27 cellular contexts compared by ENCODE assay signal in the genomic region with DNA sequence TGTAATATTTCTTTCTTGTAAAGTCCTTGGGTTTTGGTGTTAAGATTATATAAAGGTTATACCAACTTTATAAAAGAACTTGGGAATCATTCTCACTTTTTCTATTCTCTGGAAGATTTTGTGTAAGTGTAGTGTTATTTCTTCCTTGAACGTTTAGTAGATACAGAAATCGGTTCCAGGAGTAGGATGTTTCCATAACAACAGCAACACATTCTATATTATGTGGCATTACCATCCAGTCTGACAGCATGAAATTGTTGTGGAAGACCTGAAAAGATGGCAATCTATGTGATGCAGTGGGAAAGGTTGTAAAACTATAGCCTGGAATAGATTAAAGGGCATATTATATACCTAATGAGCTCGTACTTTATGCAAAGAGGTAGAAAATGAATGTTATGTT. TPM values are rescaled to one million over a fixed set of nuclear protein-coding genes. Genes with fewer than 3 reads are reported as not detected.
"Had no signal": no experiment of that assay in that cellular context is flagged by ENCODE, and none has a peak within 500 bp of the region (broad histone marks: within the 10 kb centered on the region; RNA-seq: fewer than 3 reads in every experiment).

No MANE protein-coding gene starts in this region.

- H3K27me3 ChIP-seq: stomach, suprapubic skin, testis, thyroid gland, tibial artery, tibial nerve, transverse colon, upper lobe of left lung, upper lobe of right lung, uterus, vagina had no signal

- H3K27ac ChIP-seq: stomach, suprapubic skin, testis, thoracic aorta, thyroid gland, tibial artery, tibial nerve, transverse colon, upper lobe of left lung, upper lobe of right lung, uterus, vagina had no signal

- FAIRE-seq: urothelium cell line had no signal

- H3K4me3 ChIP-seq: stomach, suprapubic skin, testis, thoracic aorta, thyroid gland, tibial artery, tibial nerve, transverse colon, upper lobe of left lung, upper lobe of right lung, uterus, vagina had no signal

- H3K9me3 ChIP-seq: stomach, suprapubic skin, testis, thoracic aorta, thyroid gland, tibial artery, tibial nerve, transverse colon, upper lobe of left lung, upper lobe of right lung, uterus, vagina had no signal

- H3K4me1 ChIP-seq: stomach, suprapubic skin, testis, thyroid gland, tibial artery, tibial nerve, transverse colon, upper lobe of left lung, upper lobe of right lung, uterus, vagina had no signal

- H3K36me3 ChIP-seq: stomach, suprapubic skin, thoracic aorta, thyroid gland, tibial artery, tibial nerve, transverse colon, upper lobe of left lung, upper lobe of right lung, uterus, vagina had no signal

- DNase-seq: stimulated activated CD4-positive, alpha-beta T cell treated with anti-CD3 and anti-CD28 coated beads, Interleukin-2, amount 100 ng/mL, for 48 hours; stimulated activated CD4-positive, alpha-beta T cell treated with anti-CD3 and anti-CD28 coated beads, Interleukin-4, amount 100 ng/mL, for 1 hour; stimulated activated CD4-positive, alpha-beta T cell treated with anti-CD3 and anti-CD28 coated beads, Interleukin-4, amount 100 ng/mL, for 24 hours; stimulated activated CD4-positive, alpha-beta T cell treated with anti-CD3 and anti-CD28 coated beads, Interleukin-4, amount 100 ng/mL, for 4 hours; stimulated activated CD8-positive, alpha-beta memory T cell treated with anti-CD3 and anti-CD28 coated beads, Interleukin-4, amount 100 ng/mL, for 48 hours; stimulated activated naive B cell treated with anti-CD40 and anti-IgM and Interleukin-4, amounts not matched to agents 10 μg/mL and 1 μg/mL and 100 μg/mL, for 72 hours; stimulated activated naive CD4-positive, alpha-beta T cell; stimulated activated naive CD4-positive, alpha-beta T cell treated with Interleukin-2 at 50 U/mL for 16 hours; stimulated activated naive CD8-positive, alpha-beta T cell treated with anti-CD3 and anti-CD28 coated beads, Interleukin-15, amount 100 ng/mL, for 72 hours; stimulated activated naive CD8-positive, alpha-beta T cell treated with anti-CD3 and anti-CD28 coated beads, Interleukin-15, Interleukin-2, amounts not matched to agents 100 U/mL and 50 U/mL, for 24 hours; stomach; substantia nigra; testis; thyroid gland; tibial artery; transverse colon; trophoblast cell; upper lobe of left lung; upper lobe of right lung; uterus had no signal

- ATAC-seq: stimulated activated effector memory CD8-positive, alpha-beta T cell treated with anti-CD3 and anti-CD28 coated beads, Interleukin-12 subunit alpha, Interleukin-12 subunit beta, amount 100 ng/mL, for 72 hours; stimulated activated memory B cell treated with anti-CD40 and anti-IgM and Interleukin-4, amounts not matched to agents 10 μg/mL and 1 μg/mL and 100 μg/mL, for 72 hours; stimulated activated naive B cell treated with anti-CD40 and anti-IgM and Interleukin-4, amounts not matched to agents 10 μg/mL and 1 μg/mL and 100 μg/mL, for 72 hours; stimulated activated naive CD8-positive, alpha-beta T cell treated with anti-CD3 and anti-CD28 coated beads, Interleukin-15, amount 100 ng/mL, for 72 hours; stimulated activated naive CD8-positive, alpha-beta T cell treated with anti-CD3 and anti-CD28 coated beads, Interleukin-15, Interleukin-2, amounts not matched to agents 100 U/mL and 50 U/mL, for 24 hours; upper lobe of right lung had no signal

RNA-seq across cellular contexts. Expression of a gene that starts 13.8 kb away (rescaled TPM):
- total RNA-seq: thoracic aorta, upper lobe of right lung, vagina had no signal
